10 cellular contexts compared by ENCODE assay signal in genomic region chr3:58434511-58434910, GRCh38. TPM values are rescaled to one million over a fixed set of nuclear protein-coding genes. Genes with fewer than 3 reads are reported as not detected.
DNase-seq lines count a peak whose midpoint lies in the region; ATAC-seq and TF ChIP-seq lines count a peak whose summit lies in the region.
"Had no signal": no experiment of that assay in that cellular context is flagged by ENCODE, and none has a peak within 500 bp of the region (broad histone marks: within the 10 kb centered on the region; RNA-seq: fewer than 3 reads in every experiment).

No MANE protein-coding gene starts in this region.

- H3K27ac ChIP-seq in DND-41 (ENCODE audit: low read length) = peak overlapping the region; percentile 58; the same call in 1 of the 2 replicates
- H3K27ac ChIP-seq in Peyer's patch = peak overlapping the region in 3 of 4 donors; percentile 91 to 94 (median 94)
- peak overlapping the region; percentile 21 to 63 for H3K27ac ChIP-seq in esophagus (ENCODE audit: low read depth in 2 of 2, low read length in 1 of 2)
- H3K27ac ChIP-seq in parathyroid adenoma = no peak overlapping the region
- H3K27ac ChIP-seq in A673 (ENCODE audit: low read depth, low read length, poor library complexity, severe bottlenecking) = no peak overlapping the region

- H3K4me2 ChIP-seq in DND-41 (ENCODE audit: insufficient read depth, low read length) (peak overlapping the region; percentile 78), parathyroid adenoma (ENCODE audit: low read length) (no peak overlapping the region)

- peaks cover 24% of the 10 kb centered on the region for H3K79me2 ChIP-seq in DND-41 (ENCODE audit: insufficient read depth, low read length)
- H3K79me2 ChIP-seq in parathyroid adenoma = peaks cover 8% of the 10 kb centered on the region

- no peak for TF ChIP-seq POLR2A in Peyer's patch (IDR thresholded peaks at IDR 0.05)

- H3K9ac ChIP-seq in DND-41 (ENCODE audit: low read depth, low read length) (peak overlapping the region; percentile 88; the same call in 1 of the 2 replicates), parathyroid adenoma (no peak overlapping the region)

- H3K4me3 ChIP-seq in DND-41 (ENCODE audit: low read depth in 1 of 2, low read length in 2 of 2) = peak overlapping the region in 1 of 2 experiments; percentile 98; a peak in 2 of 4 replicates
- no peak overlapping the region for H3K4me3 ChIP-seq in Peyer's patch
- H3K4me3 ChIP-seq in esophagus (ENCODE audit: low read depth in 1 of 2, low read length in 2 of 2) = no peak overlapping the region
- peak overlapping the region; percentile 96 for H3K4me3 ChIP-seq in parathyroid adenoma (ENCODE audit: low read depth, low read length)
- H3K4me3 ChIP-seq in A673 (ENCODE audit: low read depth, low read length, poor library complexity, severe bottlenecking) = no peak overlapping the region

- H3K9me3 ChIP-seq in DND-41 (ENCODE audit: insufficient read depth, low read length, severe bottlenecking) (no peaks in the 10 kb centered on the region), Peyer's patch (no peaks in the 10 kb centered on the region), esophagus (ENCODE audit: control insufficient read depth in 2 of 2, insufficient read depth in 1 of 2, low read depth in 1 of 2, low read length in 1 of 2) (no peaks in the 10 kb centered on the region), parathyroid adenoma (ENCODE audit: control insufficient read depth, low read length) (no peaks in the 10 kb centered on the region), A673 (ENCODE audit: low read depth, low read length, poor library complexity, severe bottlenecking) (no peaks in the 10 kb centered on the region)
- H3K9me3 ChIP-seq: mucosa of descending colon had no signal

- peak overlapping the region; percentile 67 for H2AFZ ChIP-seq in DND-41 (ENCODE audit: low read depth, low read length)
- H2AFZ ChIP-seq in parathyroid adenoma = peak overlapping the region; percentile 70

- no TSS peak for BruUV-seq in A673 (replicated peaks; lab: Mats Ljungman, UMichigan)

- POLR2A ChIA-PET in A673 (lab: Charles Lee; ENCODE audit: low non-redundant PET) (interaction anchor here (0.6 kb wide), 1 partner anchor 16 kb away, joined by 4 read pairs; no protein-coding TSS in a partner anchor), HEK293T (lab: Yijun Ruan, JAX) (interaction anchor here (1.0 to 1.6 kb wide), 3 partner anchors 53 to 128 kb away, joined by 3 to 6 read pairs (median 3); partner anchors contain the start of genes HTD2 and RPP14)

- H3K4me1 ChIP-seq in DND-41 (ENCODE audit: insufficient read depth, low read length) (peaks cover 21% of the 10 kb centered on the region), Peyer's patch (peaks cover 5 to 10% (median 8%) of the 10 kb centered on the region in 4 donors), esophagus (ENCODE audit: control insufficient read depth in 2 of 2, insufficient read depth in 2 of 2, low read length in 1 of 2) (peaks cover 0 to 5% of the 10 kb centered on the region in 2 donors), parathyroid adenoma (peaks cover 12% of the 10 kb centered on the region), A673 (ENCODE audit: insufficient read depth, low read length, poor library complexity, severe bottlenecking) (no peaks in the 10 kb centered on the region)

- DNase-seq in DND-41 (no peak), Peyer's patch (no peak), AML-193 (lab: John Stamatoyannopoulos, UW) (no peak), DMS79 (lab: John Stamatoyannopoulos, UW) (no peak), A673 (ENCODE audit: low spot score) (no peak), HEK293T (ENCODE audit: extremely low spot score) (no peak)
- DNase-seq: activated CD4-positive, alpha-beta T cell treated with anti-CD3 and anti-CD28 coated beads, Interleukin-2, amount 50 U/mL, for 4 hours had no signal

- TF ChIP-seq CTCF in DND-41 (IDR thresholded peaks at IDR 0.05; ENCODE audit: borderline replicate concordance, extremely low read depth, low read length, poor library complexity, severe bottlenecking) = no peak
- no peak for TF ChIP-seq CTCF in Peyer's patch (IDR thresholded peaks at IDR 0.05)
- no peak for TF ChIP-seq CTCF in parathyroid adenoma (IDR thresholded peaks at IDR 0.05)
- TF ChIP-seq CTCF in A673 (conservative IDR thresholded peaks at IDR 0.05; ENCODE audit: low read depth, low read length) = no peak

- intact Hi-C loops in A673 (cut with micrococcal nuclease; ENCODE audit: unreplicated experiment) = loop anchor here (5.0 kb wide), 1 partner anchor 98 kb away; no protein-coding TSS in a partner anchor

- H3K27me3 ChIP-seq in DND-41 (ENCODE audit: insufficient read depth, low read length, poor library complexity) (no peaks in the 10 kb centered on the region), Peyer's patch (no peaks in the 10 kb centered on the region), esophagus (ENCODE audit: control insufficient read depth in 1 of 2, insufficient read depth in 2 of 2, low read length in 2 of 2) (no peaks in the 10 kb centered on the region), parathyroid adenoma (ENCODE audit: control insufficient read depth, insufficient read depth, low read length) (no peaks in the 10 kb centered on the region), A673 (replicated peaks; ENCODE audit: insufficient read depth, low read depth, low read length, poor library complexity) (no peaks in the 10 kb centered on the region)

- H3K36me3 ChIP-seq in DND-41 (ENCODE audit: insufficient read depth, low read length) (peaks cover 25% of the 10 kb centered on the region), Peyer's patch (peaks cover 0 to 26% (median 5%) of the 10 kb centered on the region in 3 donors), esophagus (ENCODE audit: control insufficient read depth in 2 of 2, insufficient read depth in 2 of 2, low read length in 1 of 2) (peaks cover 5 to 6% of the 10 kb centered on the region in 2 donors), parathyroid adenoma (ENCODE audit: control insufficient read depth, insufficient read depth, low read length) (no peaks in the 10 kb centered on the region), A673 (ENCODE audit: insufficient read depth, low read length, poor library complexity, severe bottlenecking) (peaks cover 16% of the 10 kb centered on the region)

- ATAC-seq in DND-41 (ENCODE audit: insufficient read depth, low read depth) = no peak

- H4K20me1 ChIP-seq in DND-41 (ENCODE audit: insufficient read depth, low read length) = no peaks in the 10 kb centered on the region

- CTCF ChIA-PET in A673 (lab: Charles Lee) = no interaction called here
- CTCF ChIA-PET in HEK293T (lab: Yijun Ruan, JAX) = no interaction called here

- 90% methylated on average over 11 of the region's 11 CpGs for WGBS in esophagus, 2 donors

TF ChIP-seq in HEK293T, 16 proteins besides CTCF, POLR2A, EP300 and RAD21:
- TF ChIP-seq CTBP1 (IDR thresholded peaks at IDR 0.05; ENCODE audit: borderline replicate concordance) (no peak), NFRKB (IDR thresholded peaks at IDR 0.05) (no peak), TARDBP (IDR thresholded peaks at IDR 0.05) (no peak), HDGF (IDR thresholded peaks at IDR 0.05; ENCODE audit: borderline replicate concordance) (no peak), FOXK2 (IDR thresholded peaks at IDR 0.05) (no peak), SP1 (IDR thresholded peaks at IDR 0.05) (no peak), FOXM1 (IDR thresholded peaks at IDR 0.05; ENCODE audit: borderline replicate concordance) (no peak), ZNF384 (IDR thresholded peaks at IDR 0.05) (no peak), BHLHE40 (IDR thresholded peaks at IDR 0.05; ENCODE audit: borderline replicate concordance) (no peak), L3MBTL2 (conservative IDR thresholded peaks at IDR 0.05) (no peak), ARNT (IDR thresholded peaks at IDR 0.05) (no peak), FOXA1 (IDR thresholded peaks at IDR 0.05) (no peak), PKNOX1 (IDR thresholded peaks at IDR 0.05) (no peak), LEF1 (IDR thresholded peaks at IDR 0.05; ENCODE audit: borderline replicate concordance) (no peak), SUZ12 (IDR thresholded peaks at IDR 0.05) (no peak), ELF4 (IDR thresholded peaks at IDR 0.05) (no peak)
TF ChIP-seq in HEK293T: peak in this region for 0.

RNA-seq across cellular contexts. Expression of gene PDHB, which starts 0.9 kb away (rescaled TPM):
- 100 to 1,000 TPM in 2 of 4 donors, 10 to 100 TPM in 2; 66.6 to 126 (median 96.8) TPM for total RNA-seq in Peyer's patch
- polyA plus RNA-seq in esophagus = 10 to 100 TPM; 59.0 to 82.0 TPM
- 56.0 and 58.8 TPM in 2 replicates for total RNA-seq in A673 (2021)

RNA-seq across cellular contexts. Expression of gene KCTD6, which starts 57.4 kb away (rescaled TPM):
- total RNA-seq in Peyer's patch (10 to 100 TPM; 10.3 to 14.9 (median 11.9) TPM), A673 (2021) (14.2 and 14.3 TPM in 2 replicates)
- polyA plus RNA-seq in esophagus = 10 to 100 TPM in 1 of 2 donors, 1 to 10 TPM in 1; 9.2 to 11.2 TPM

Comparison
In these comparisons a context has a peak if more than half of its experiments do, and no peak if none do; other contexts are left out.
1. H3K27ac ChIP-seq: peak in DND-41 (single experiment), Peyer's patch (3 of 4) and esophagus (2 of 2); none in parathyroid adenoma (single experiment) and A673 (single experiment).